ENCODE assay signal across 2 cellular contexts in genomic region chr1:222357252-222357651, GRCh38.
A peak's percentile ranks its signal among the peaks of the same experiment; 100 is the strongest.
TF ChIP-seq lines count a peak whose summit lies in the region.

No MANE protein-coding gene starts in this region.

TF ChIP-seq in HepG2, 621 proteins besides CTCF, POLR2A, EP300 and RAD21:
- no peak for TF ChIP-seq ZNF354B (CRISPR knock-in tag; IDR thresholded peaks at IDR 0.05)
- TF ChIP-seq SNAPC2 (CRISPR knock-in tag; IDR thresholded peaks at IDR 0.05), result no peak
- peak; percentile 21; the same call in 1 of the 2 replicates for TF ChIP-seq GABPB1 (CRISPR knock-in tag; IDR thresholded peaks at IDR 0.05)
- no peak for TF ChIP-seq GABPA (IDR thresholded peaks at IDR 0.05; ENCODE audit: low read depth, low read length)
- peak; percentile 52; the same call in 1 of the 2 replicates for TF ChIP-seq GABPA (CRISPR knock-in tag; IDR thresholded peaks at IDR 0.05; ENCODE audit: low read depth)

TF ChIP-seq in H1, 55 proteins besides CTCF, POLR2A, EP300 and RAD21:
- TF ChIP-seq SRF (IDR thresholded peaks at IDR 0.05; ENCODE audit: low read depth, low read length), result no peak
- TF ChIP-seq HDAC6 (IDR thresholded peaks at IDR 0.05; ENCODE audit: low read depth, low read length), result no peak
- no peak for TF ChIP-seq POLR2AphosphoS5 (IDR thresholded peaks at IDR 0.05; ENCODE audit: low read depth, low read length)
- no peak for TF ChIP-seq SIX5 (IDR thresholded peaks at IDR 0.05; ENCODE audit: low read depth, low read length)
- no peak for TF ChIP-seq PHF8 (conservative IDR thresholded peaks at IDR 0.05; ENCODE audit: low read depth, low read length)
- no peak for TF ChIP-seq FOSL1 (IDR thresholded peaks at IDR 0.05; ENCODE audit: insufficient read depth, low read depth, low read length)
- no peak for TF ChIP-seq RBBP5 (IDR thresholded peaks at IDR 0.05; ENCODE audit: borderline replicate concordance, low read depth, low read length)
- TF ChIP-seq ASH2L (IDR thresholded peaks at IDR 0.05; ENCODE audit: low read length), result no peak
- TF ChIP-seq TAF7 (optimal IDR thresholded peaks at IDR 0.05; ENCODE audit: borderline replicate concordance, low read depth, low read length), result no peak
- TF ChIP-seq TAF1 (IDR thresholded peaks at IDR 0.05; ENCODE audit: low read depth, low read length), result no peak
- no peak for TF ChIP-seq SIN3A (conservative IDR thresholded peaks at IDR 0.05 in 1 of 2, IDR thresholded peaks at IDR 0.05 in 1 of 2; ENCODE audit: low read depth in 1 of 2, low read length in 2 of 2)
- no peak for TF ChIP-seq YY1 (IDR thresholded peaks at IDR 0.05; ENCODE audit: low read depth, low read length)
- TF ChIP-seq CHD7 (IDR thresholded peaks at IDR 0.05; ENCODE audit: insufficient replicate concordance, low read length), result no peak
- TF ChIP-seq CTBP2 (IDR thresholded peaks at IDR 0.05; ENCODE audit: borderline replicate concordance, insufficient read depth, insufficient read length, low read length), result no peak
- TF ChIP-seq RFX5 (IDR thresholded peaks at IDR 0.05; ENCODE audit: borderline replicate concordance, low read depth, low read length), result no peak
